1 cellular context compared by ENCODE assay signal in the genomic region with DNA sequence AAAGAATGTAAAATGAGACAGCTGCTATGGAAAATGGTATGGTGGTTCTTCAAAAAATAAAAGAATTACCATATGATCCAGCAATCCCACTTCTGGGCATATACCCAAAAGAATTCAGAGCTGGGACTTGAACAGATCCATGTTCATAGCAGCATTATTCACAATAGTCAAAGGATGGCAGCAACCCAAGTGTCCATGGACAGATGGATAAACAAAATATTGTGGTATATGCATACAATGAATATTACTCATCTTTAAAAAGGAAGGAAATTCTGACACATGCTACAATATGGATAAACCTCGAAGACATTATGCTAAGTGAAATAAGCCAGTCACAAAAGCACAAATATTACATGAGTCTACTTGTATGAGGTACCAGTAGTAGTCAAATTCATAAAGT.
TF ChIP-seq lines count a peak whose summit lies in the region.

No MANE protein-coding gene starts in this region.

TF ChIP-seq in endothelial cell of umbilical vein, 7 proteins besides CTCF, POLR2A, EP300 and RAD21:
- TF ChIP-seq POLR2AphosphoS5 (IDR thresholded peaks at IDR 0.05; ENCODE audit: insufficient read depth, low read depth, low read length) (peak; percentile 18), MYC (IDR thresholded peaks at IDR 0.05; ENCODE audit: low read depth, low read length) (no peak), JUN (IDR thresholded peaks at IDR 0.05; ENCODE audit: borderline replicate concordance, insufficient read depth, insufficient read length, low read depth) (peak; percentile 90), EZH2 (IDR thresholded peaks at IDR 0.05; ENCODE audit: borderline replicate concordance, low read depth, low read length, severe bottlenecking) (no peak), FOS (IDR thresholded peaks at IDR 0.05; ENCODE audit: borderline replicate concordance, insufficient read depth, low read length) (peak; percentile 76), GATA2 (IDR thresholded peaks at IDR 0.05; ENCODE audit: insufficient read depth, insufficient read length, low read depth, low read length) (no peak), MAX (IDR thresholded peaks at IDR 0.05; ENCODE audit: insufficient read depth, insufficient read length) (no peak)
